ENCODE assay signal across 8 cellular contexts in the genomic region with DNA sequence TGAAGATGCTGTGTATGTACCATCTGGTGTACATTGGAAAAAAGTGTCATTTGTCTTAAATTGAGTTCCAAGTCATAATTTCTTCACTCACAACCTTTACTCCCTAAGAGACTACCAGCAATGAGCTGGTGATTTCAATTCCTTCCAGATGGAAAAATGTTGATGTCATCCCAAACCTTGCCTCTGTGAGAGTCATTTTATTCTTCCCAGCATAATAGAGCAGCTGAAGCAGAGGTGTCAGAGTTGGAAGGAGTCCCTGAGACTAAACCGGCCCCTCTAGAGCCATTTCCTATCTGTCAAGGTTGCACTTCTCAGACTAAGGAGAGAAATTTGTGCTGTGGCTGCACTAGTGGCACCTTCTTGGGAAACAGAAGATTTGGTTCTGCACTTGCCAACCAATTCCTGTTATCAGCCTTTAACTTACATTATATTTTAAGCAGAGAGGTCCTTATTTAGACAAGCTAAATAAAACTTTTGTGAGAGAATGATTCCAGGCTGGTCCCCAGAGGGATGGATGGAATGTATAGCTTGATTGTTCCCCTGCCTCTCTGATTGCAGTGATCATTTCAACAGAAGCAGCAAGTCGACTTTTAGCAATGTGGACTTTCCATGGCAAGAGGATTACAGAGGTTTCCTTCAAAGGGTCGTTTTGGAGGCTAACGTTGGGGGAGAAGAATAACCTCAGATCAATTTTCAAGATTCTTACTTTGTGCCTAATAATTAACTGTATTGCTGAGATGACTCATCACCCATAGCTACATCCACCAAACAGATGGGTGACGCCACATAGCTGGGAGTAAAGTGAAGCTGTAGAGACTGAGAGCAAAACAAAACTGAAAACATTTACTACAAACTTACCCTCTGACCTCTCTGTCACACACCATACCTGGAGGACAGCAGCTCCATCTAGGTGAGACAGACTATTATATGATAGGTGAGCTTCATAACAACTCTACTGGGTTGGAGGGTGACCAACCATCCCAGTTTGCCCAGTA.
DNase-seq lines count a peak whose midpoint lies in the region; ATAC-seq, FAIRE-seq and TF ChIP-seq lines count a peak whose summit lies in the region.

No MANE protein-coding gene starts in this region.

- DNase-seq in NCI-H446 treated with DMSO at 0.1 percent for 48 hours (lab: John Stamatoyannopoulos, UW) (peak; percentile 99), mucosa of gallbladder (ENCODE audit: low spot score) (peak; percentile 13), NCI-H524 (lab: John Stamatoyannopoulos, UW) (no peak), D721Med (ENCODE audit: insufficient read length, low spot score) (no peak)
- no peak for DNase-seq in stimulated activated CD4-positive, alpha-beta T cell treated with anti-CD3 and anti-CD28 coated beads, Interleukin-4, amount 100 ng/mL, for 4 hours
- no peak for DNase-seq in activated CD4-positive, CD25-positive, alpha-beta regulatory T cell (lab: John Stamatoyannopoulos, UW)

- no peak for FAIRE-seq in D721Med (lab: Jason Lieb, UNC)

- TF ChIP-seq CTCF in D721Med (IDR thresholded peaks at IDR 0.05; ENCODE audit: insufficient read depth, missing control alignments), result no peak

- ATAC-seq in GM18520 (IDR thresholded peaks at IDR 0.05; ENCODE audit: unreplicated experiment), result peak; percentile 99
- peak; percentile 99 for ATAC-seq in HG02588 (IDR thresholded peaks at IDR 0.05; ENCODE audit: unreplicated experiment)

Comparison
In these comparisons a context has a peak if more than half of its experiments do, and no peak if none do; other contexts are left out.
1. DNase-seq: peak in NCI-H446 treated with DMSO at 0.1 percent for 48 hours (single experiment) and mucosa of gallbladder (single experiment); none in stimulated activated CD4-positive, alpha-beta T cell treated with anti-CD3 and anti-CD28 coated beads, Interleukin-4, amount 100 ng/mL, for 4 hours (0 of 2), activated CD4-positive, CD25-positive, alpha-beta regulatory T cell (0 of 4), NCI-H524 (0 of 2) and D721Med (single experiment).